Comparison of ENCODE assay signal across 13 cellular contexts in the genomic region with DNA sequence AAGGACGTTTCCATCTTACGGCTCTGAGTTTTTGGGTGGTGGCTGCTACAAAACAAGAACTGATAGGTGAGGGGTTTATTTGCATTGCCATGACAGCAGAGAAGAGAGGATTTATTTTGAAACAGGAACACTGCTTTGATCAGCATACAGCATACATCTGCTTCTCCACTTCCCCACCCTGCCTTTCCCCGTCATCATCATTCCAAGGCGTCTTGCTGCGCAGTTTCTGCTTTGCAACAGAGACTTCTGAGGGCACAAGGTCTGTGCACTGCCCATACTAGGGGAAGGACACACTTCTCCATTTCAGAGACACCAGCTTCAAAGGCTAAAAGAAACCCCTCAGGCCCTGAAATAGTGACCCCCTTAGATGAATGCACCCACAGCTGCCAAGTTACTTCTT.
"Had no signal": no experiment of that assay in that cellular context is flagged by ENCODE, and none has a peak within 500 bp of the region (broad histone marks: within the 10 kb centered on the region; RNA-seq: fewer than 3 reads in every experiment).

No MANE protein-coding gene starts in this region.

- H3K27me3 ChIP-seq: colonic mucosa, transverse colon had no signal

- H3K4me3 Mint-ChIP-seq: activated CD8-positive, alpha-beta T cell treated with anti-CD3 and anti-CD28 coated beads, Interleukin-2, amount 10 ng/mL, durations not matched to agents 7 days and 5 days; activated T-helper 1 cell treated with anti-CD3 and anti-CD28 coated beads, Interleukin-12 subunit alpha, Interleukin-12 subunit beta, Interleukin-2, Interleukin-4 antibody, amounts not matched to agents 30 ng/mL and 10 ng/mL and 1 ng/mL, durations not matched to agents 14 hours and 24 hours and 36 hours; nephron progenitor cell; T-cell had no signal

- ATAC-seq: activated CD8-positive, alpha-beta T cell treated with anti-CD3 and anti-CD28 coated beads, Interleukin-2, amount 10 ng/mL, durations not matched to agents 7 days and 5 days; T-cell had no signal

- H3K27ac Mint-ChIP-seq: activated CD8-positive, alpha-beta T cell treated with anti-CD3 and anti-CD28 coated beads, Interleukin-2, amount 10 ng/mL, durations not matched to agents 7 days and 5 days; activated T-helper 1 cell treated with anti-CD3 and anti-CD28 coated beads, Interleukin-12 subunit alpha, Interleukin-12 subunit beta, Interleukin-2, Interleukin-4 antibody, amounts not matched to agents 30 ng/mL and 10 ng/mL and 1 ng/mL, durations not matched to agents 14 hours and 24 hours and 36 hours; nephron progenitor cell; T-cell had no signal

- H3K9me3 Mint-ChIP-seq: activated T-helper 1 cell treated with anti-CD3 and anti-CD28 coated beads, Interleukin-12 subunit alpha, Interleukin-12 subunit beta, Interleukin-2, Interleukin-4 antibody, amounts not matched to agents 30 ng/mL and 10 ng/mL and 1 ng/mL, durations not matched to agents 14 hours and 24 hours and 36 hours; T-cell had no signal

- H3K36me3 Mint-ChIP-seq: T-cell had no signal

- H3K4me1 ChIP-seq: colonic mucosa, transverse colon had no signal

- H3K27ac ChIP-seq: colonic mucosa, SK-N-MC, transverse colon had no signal

- DNase-seq: activated CD4-positive, alpha-beta T cell treated with anti-CD3 and anti-CD28 coated beads for 4 hours; activated CD8-positive, alpha-beta T cell treated with anti-CD3 and anti-CD28 coated beads, Interleukin-2, amount 10 ng/mL, durations not matched to agents 7 days and 5 days; activated naive CD4-positive, alpha-beta T cell treated with Interleukin-2 at 50 U/mL for 16 hours; colonic mucosa; effector CD4-positive, alpha-beta T cell; kidney glomerular epithelial cell; nephron progenitor cell; small intestine; T-cell; T1000; transverse colon had no signal

- H3K9me3 ChIP-seq: colonic mucosa, transverse colon had no signal

- H3K36me3 ChIP-seq: colonic mucosa, transverse colon had no signal

- H3K4me1 Mint-ChIP-seq: T-cell had no signal

- H3K4me3 ChIP-seq: colonic mucosa, SK-N-MC, transverse colon had no signal
